In genomic region chr14:65359503-65359902, GRCh38 we compare ENCODE assay signal across 11 cellular contexts. TPM values are rescaled to one million over a fixed set of nuclear protein-coding genes. Genes with fewer than 3 reads are reported as not detected.
DNase-seq lines count a peak whose midpoint lies in the region; ATAC-seq and TF ChIP-seq lines count a peak whose summit lies in the region.
"Had no signal": no experiment of that assay in that cellular context is flagged by ENCODE, and none has a peak within 500 bp of the region (broad histone marks: within the 10 kb centered on the region; RNA-seq: fewer than 3 reads in every experiment).

No MANE protein-coding gene starts in this region.

- peak overlapping the region; percentile 17 for H3K4me3 Mint-ChIP-seq in activated T-helper 1 cell treated with anti-CD3 and anti-CD28 coated beads, Interleukin-12 subunit alpha, Interleukin-12 subunit beta, Interleukin-2, Interleukin-4 antibody, amounts not matched to agents 30 ng/mL and 10 ng/mL and 1 ng/mL, durations not matched to agents 14 hours and 24 hours and 36 hours
- H3K4me3 Mint-ChIP-seq in memory B cell: no peak overlapping the region
- H3K4me3 Mint-ChIP-seq: activated naive CD8-positive, alpha-beta T cell treated with anti-CD3 and anti-CD28 coated beads, Interleukin-2, amount 10 ng/mL, durations not matched to agents 7 days and 5 days had no signal

- intact Hi-C loops in activated T-helper 1 cell treated with anti-CD3 and anti-CD28 coated beads, Interleukin-12 subunit alpha, Interleukin-12 subunit beta, Interleukin-2, Interleukin-4 antibody, amounts not matched to agents 30 ng/mL and 10 ng/mL and 1 ng/mL, durations not matched to agents 14 hours and 24 hours and 36 hours (cut with micrococcal nuclease): loop anchor here (1.0 to 2.0 kb wide), 3 partner anchors 23 to 135 kb away; no protein-coding TSS in a partner anchor

- H3K4me1 ChIP-seq in DOHH2 (ENCODE audit: control insufficient read depth, low read length): peaks cover 66% of the 10 kb centered on the region

- H3K36me3 Mint-ChIP-seq in activated T-helper 1 cell treated with anti-CD3 and anti-CD28 coated beads, Interleukin-12 subunit alpha, Interleukin-12 subunit beta, Interleukin-2, Interleukin-4 antibody, amounts not matched to agents 30 ng/mL and 10 ng/mL and 1 ng/mL, durations not matched to agents 14 hours and 24 hours and 36 hours (ENCODE audit: low read depth): peaks cover 48% of the 10 kb centered on the region
- H3K36me3 Mint-ChIP-seq in memory B cell: no peaks in the 10 kb centered on the region

- DNase-seq in HT-29 (ENCODE audit: low spot score) (peak; percentile 6), memory B cell (ENCODE audit: low spot score in 2 of 2) (no peak), occipital lobe (lab: John Stamatoyannopoulos, UW) (no peak), UCSD-AML1 (lab: John Stamatoyannopoulos, UW; ENCODE audit: unreplicated experiment) (no peak)
- no peak for DNase-seq in activated T-helper 1 cell treated with anti-CD3 and anti-CD28 coated beads, Interleukin-12 subunit alpha, Interleukin-12 subunit beta, Interleukin-2, Interleukin-4 antibody, amounts not matched to agents 30 ng/mL and 10 ng/mL and 1 ng/mL, durations not matched to agents 14 hours and 24 hours and 36 hours (ENCODE audit: low spot score)
- no peak for DNase-seq in stimulated activated CD8-positive, alpha-beta memory T cell treated with anti-CD3 and anti-CD28 coated beads, Interleukin-4, amount 100 ng/mL, for 48 hours
- DNase-seq: activated naive CD8-positive, alpha-beta T cell treated with anti-CD3 and anti-CD28 coated beads, Interleukin-2, amount 10 ng/mL, durations not matched to agents 7 days and 5 days; left cardiac atrium; NCI-H510A; posterior cingulate gyrus had no signal

- H3K4me3 ChIP-seq in DOHH2 (ENCODE audit: low read length): no peak overlapping the region

- H3K36me3 ChIP-seq in DOHH2 (ENCODE audit: control insufficient read depth, low read length): no peaks in the 10 kb centered on the region

- ATAC-seq in memory B cell (ENCODE audit: low read depth): peak; percentile 29
- ATAC-seq: left cardiac atrium had no signal

- no peaks in the 10 kb centered on the region for H3K9me3 Mint-ChIP-seq in activated T-helper 1 cell treated with anti-CD3 and anti-CD28 coated beads, Interleukin-12 subunit alpha, Interleukin-12 subunit beta, Interleukin-2, Interleukin-4 antibody, amounts not matched to agents 30 ng/mL and 10 ng/mL and 1 ng/mL, durations not matched to agents 14 hours and 24 hours and 36 hours
- no peaks in the 10 kb centered on the region for H3K9me3 Mint-ChIP-seq in memory B cell
- H3K9me3 Mint-ChIP-seq: activated naive CD8-positive, alpha-beta T cell treated with anti-CD3 and anti-CD28 coated beads, Interleukin-2, amount 10 ng/mL, durations not matched to agents 7 days and 5 days had no signal

- H3K27me3 Mint-ChIP-seq in activated T-helper 1 cell treated with anti-CD3 and anti-CD28 coated beads, Interleukin-12 subunit alpha, Interleukin-12 subunit beta, Interleukin-2, Interleukin-4 antibody, amounts not matched to agents 30 ng/mL and 10 ng/mL and 1 ng/mL, durations not matched to agents 14 hours and 24 hours and 36 hours (ENCODE audit: insufficient read depth): no peaks in the 10 kb centered on the region
- no peaks in the 10 kb centered on the region for H3K27me3 Mint-ChIP-seq in memory B cell
- H3K27me3 Mint-ChIP-seq: activated naive CD8-positive, alpha-beta T cell treated with anti-CD3 and anti-CD28 coated beads, Interleukin-2, amount 10 ng/mL, durations not matched to agents 7 days and 5 days had no signal

- H3K27me3 ChIP-seq in DOHH2 (ENCODE audit: control insufficient read depth, low read length): no peaks in the 10 kb centered on the region

- no peaks in the 10 kb centered on the region for H3K9me2 ChIP-seq in DOHH2 (replicated peaks; ENCODE audit: control insufficient read depth, low read length)

- H3K4me2 ChIP-seq in DOHH2 (ENCODE audit: low read length): peak overlapping the region; percentile 50

- peaks cover 68% of the 10 kb centered on the region for H3K4me1 Mint-ChIP-seq in activated T-helper 1 cell treated with anti-CD3 and anti-CD28 coated beads, Interleukin-12 subunit alpha, Interleukin-12 subunit beta, Interleukin-2, Interleukin-4 antibody, amounts not matched to agents 30 ng/mL and 10 ng/mL and 1 ng/mL, durations not matched to agents 14 hours and 24 hours and 36 hours (ENCODE audit: low read depth)
- peaks cover 37% of the 10 kb centered on the region for H3K4me1 Mint-ChIP-seq in memory B cell

- H3F3A ChIP-seq in DOHH2 (ENCODE audit: control insufficient read depth, insufficient read depth): peaks cover 26% of the 10 kb centered on the region

- no peaks in the 10 kb centered on the region for H3K9me3 ChIP-seq in DOHH2 (ENCODE audit: control insufficient read depth, insufficient read depth, low read length)

- peak; percentile 49 for TF ChIP-seq CTCF in DOHH2 (IDR thresholded peaks at IDR 0.05; ENCODE audit: low read depth, low read length, poor library complexity, severe bottlenecking)

- H3K27ac ChIP-seq in DOHH2 (ENCODE audit: low read depth, low read length): peak overlapping the region; percentile 27; the same call in 1 of the 2 replicates

- H4K20me1 ChIP-seq in DOHH2 (ENCODE audit: control insufficient read depth, insufficient read depth, low read depth, low read length): no peaks in the 10 kb centered on the region

- no peaks in the 10 kb centered on the region for H3K79me2 ChIP-seq in DOHH2 (ENCODE audit: control insufficient read depth, low read length)

- H3K27ac Mint-ChIP-seq in activated T-helper 1 cell treated with anti-CD3 and anti-CD28 coated beads, Interleukin-12 subunit alpha, Interleukin-12 subunit beta, Interleukin-2, Interleukin-4 antibody, amounts not matched to agents 30 ng/mL and 10 ng/mL and 1 ng/mL, durations not matched to agents 14 hours and 24 hours and 36 hours: peak overlapping the region; percentile 87
- H3K27ac Mint-ChIP-seq in memory B cell: peak overlapping the region; percentile 64
- H3K27ac Mint-ChIP-seq: activated naive CD8-positive, alpha-beta T cell treated with anti-CD3 and anti-CD28 coated beads, Interleukin-2, amount 10 ng/mL, durations not matched to agents 7 days and 5 days had no signal

RNA-seq across cellular contexts. Expression of gene FUT8, which starts 53.0 kb away (rescaled TPM):
- 2.8 and 2.9 TPM in 2 replicates for total RNA-seq in HT-29 (2014; rRNA removed; shearing (Covaris generic))
- 181 and 182 TPM in 2 replicates for total RNA-seq in activated T-helper 1 cell treated with anti-CD3 and anti-CD28 coated beads, Interleukin-12 subunit alpha, Interleukin-12 subunit beta, Interleukin-2, Interleukin-4 antibody, amounts not matched to agents 30 ng/mL and 10 ng/mL and 1 ng/mL, durations not matched to agents 14 hours and 24 hours and 36 hours
- 193 TPM for total RNA-seq in occipital lobe

Comparison
In these comparisons a context has a peak if more than half of its experiments do, and no peak if none do; other contexts are left out.
1. RNA of gene FUT8, which starts 53.0 kb away (total RNA-seq): 193 TPM in occipital lobe (single experiment) and 181 to 182 TPM in activated T-helper 1 cell treated with anti-CD3 and anti-CD28 coated beads, Interleukin-12 subunit alpha, Interleukin-12 subunit beta, Interleukin-2, Interleukin-4 antibody, amounts not matched to agents 30 ng/mL and 10 ng/mL and 1 ng/mL, durations not matched to agents 14 hours and 24 hours and 36 hours; 2.8 to 2.9 TPM in HT-29; every median in the first group is over 10 times any median in the second.